Comparison of ENCODE assay signal across 28 cellular contexts in genomic region chr2:7632420-7632819, GRCh38.
A peak's percentile ranks its signal among the peaks of the same experiment; 100 is the strongest.
DNase-seq lines count a peak whose midpoint lies in the region; ATAC-seq, FAIRE-seq and TF ChIP-seq lines count a peak whose summit lies in the region.
"Had no signal": no experiment of that assay in that cellular context is flagged by ENCODE, and none has a peak within 500 bp of the region (broad histone marks: within the 10 kb centered on the region; RNA-seq: fewer than 3 reads in every experiment).

No MANE protein-coding gene starts in this region.

- H3K36me3 ChIP-seq in DOHH2 (ENCODE audit: control insufficient read depth, low read length) (peaks cover 42% of the 10 kb centered on the region), GM12878 (ENCODE audit: control insufficient read depth in 2 of 2, insufficient read depth in 2 of 2, low read length in 1 of 2) (no peaks in the 10 kb centered on the region)
- H3K36me3 ChIP-seq: BE2C, BLaER1 had no signal

- ATAC-seq in GM12878 = no peak
- ATAC-seq in left lobe of liver = no peak

- no TSS peak for BruUV-seq in GM12878 (replicated peaks; lab: Mats Ljungman, UMichigan)

- H3K36me3 Mint-ChIP-seq in type B pancreatic cell = no peaks in the 10 kb centered on the region
- H3K36me3 Mint-ChIP-seq: CD14-positive monocyte; CD4-positive, alpha-beta memory T cell; CD4-positive, CD25-positive, alpha-beta regulatory T cell had no signal

- DNase-seq in GM12878 (ENCODE audit: low read depth, low spot score) = no peak
- peak; percentile 0 for DNase-seq in brain pericyte (ENCODE audit: low read depth, low spot score)
- DNase-seq in type B pancreatic cell (ENCODE audit: extremely low spot score, unreplicated experiment) = no peak
- DNase-seq in T1000 (lab: John Stamatoyannopoulos, UW) = no peak
- no peak for DNase-seq in HTR-8/SVneo (ENCODE audit: insufficient read length, low spot score)
- no peak for DNase-seq in left lobe of liver (ENCODE audit: low spot score)
- DNase-seq: 8988T; ACHN; BE2C; C1 segment of cervical spinal cord; CD4-positive, alpha-beta memory T cell; CD4-positive, CD25-positive, alpha-beta regulatory T cell; CD8-positive, alpha-beta memory T cell; COR-L47; DMS 273 treated with DMSO at 0.1 percent for 48 hours; DMS153; DMS53; DMS79; DND-41; GF-D8 had no signal

- no peak for TF ChIP-seq RAD21 in GM12878 (IDR thresholded peaks at IDR 0.05; ENCODE audit: insufficient read depth, low read depth, low read length)

- H3K27me3 ChIP-seq in DOHH2 (ENCODE audit: control insufficient read depth, low read length) (no peaks in the 10 kb centered on the region), GM12878 (replicated peaks in 1 of 2; ENCODE audit: control insufficient read depth in 2 of 2, insufficient read depth in 2 of 2, low read length in 1 of 2) (peaks cover 0 to 2% of the 10 kb centered on the region in 2 experiments; a peak in 1 of 4 replicates)
- H3K27me3 ChIP-seq: BE2C, BLaER1 had no signal

- H3K4me1 ChIP-seq in DOHH2 (ENCODE audit: control insufficient read depth, low read length) (peaks cover 78% of the 10 kb centered on the region), GM12878 (ENCODE audit: control insufficient read depth, insufficient read depth, low read length) (no peaks in the 10 kb centered on the region)

- H3K9me3 Mint-ChIP-seq in type B pancreatic cell = peaks cover 11% of the 10 kb centered on the region
- H3K9me3 Mint-ChIP-seq: CD8-positive, alpha-beta memory T cell had no signal

- no peak overlapping the region for H3K9ac ChIP-seq in GM12878 (ENCODE audit: control insufficient read depth, insufficient read depth, low read length)
- H3K9ac ChIP-seq: BLaER1 had no signal

- H4K20me1 ChIP-seq in DOHH2 (ENCODE audit: control insufficient read depth, insufficient read depth, low read depth, low read length) = no peaks in the 10 kb centered on the region
- H4K20me1 ChIP-seq in GM12878 (ENCODE audit: control insufficient read depth, insufficient read depth) = no peaks in the 10 kb centered on the region
- H4K20me1 ChIP-seq: BLaER1 had no signal

- no peak for TF ChIP-seq POLR2A in GM12878 (IDR thresholded peaks at IDR 0.05; ENCODE audit: low read depth, low read length)

- TF ChIP-seq CTCF in DOHH2 (IDR thresholded peaks at IDR 0.05; ENCODE audit: low read depth, low read length, poor library complexity, severe bottlenecking) (no peak), GM12878 (IDR thresholded peaks at IDR 0.05 in 2 of 3, conservative IDR thresholded peaks at IDR 0.05 in 1 of 3; ENCODE audit: control insufficient read depth in 2 of 3, extremely low read depth in 1 of 3, insufficient read depth in 1 of 3, low read depth in 3 of 3, low read length in 3 of 3) (no peak), type B pancreatic cell (conservative IDR thresholded peaks at IDR 0.05) (no peak)

- in situ Hi-C loops in GM12878 (cut with MboI) = no loop called here

- no peak for TF ChIP-seq EP300 in GM12878 (IDR thresholded peaks at IDR 0.05; ENCODE audit: borderline replicate concordance in 1 of 2, control insufficient read depth in 1 of 2, low read depth in 2 of 2, low read length in 2 of 2)

- POLR2A ChIA-PET in GM12878 (lab: Charles Lee) = no interaction called here

- H3K4me3 Mint-ChIP-seq in type B pancreatic cell = no peak overlapping the region
- H3K4me3 Mint-ChIP-seq: CD14-positive monocyte; CD4-positive, alpha-beta memory T cell; CD4-positive, CD25-positive, alpha-beta regulatory T cell; CD8-positive, alpha-beta memory T cell had no signal

- WGBS in GM12878 (ENCODE audit: insufficient coverage, insufficient replicate concordance, low lambda C conversion rate, missing lambda C conversion rate) = 24% methylated on average over 4 of the region's 4 CpGs

- H3K4me3 ChIP-seq in DOHH2 (ENCODE audit: low read length) = peak overlapping the region; percentile 57
- H3K4me3 ChIP-seq in GM12878 = no peak overlapping the region
- H3K4me3 ChIP-seq: BLaER1 had no signal

- peaks cover 60% of the 10 kb centered on the region for H3K9me3 ChIP-seq in DOHH2 (ENCODE audit: control insufficient read depth, insufficient read depth, low read length)
- no peaks in the 10 kb centered on the region; the same call in 2 of the 3 replicates for H3K9me3 ChIP-seq in GM12878 (replicated peaks; ENCODE audit: control insufficient read depth, insufficient read depth, low read length)
- H3K9me3 ChIP-seq: BE2C, BLaER1 had no signal

- H3K4me2 ChIP-seq in DOHH2 (ENCODE audit: low read length) (peak overlapping the region; percentile 68), GM12878 (ENCODE audit: control insufficient read depth, insufficient read depth) (no peak overlapping the region)
- H3K4me2 ChIP-seq: BLaER1 had no signal

- RAD21 ChIA-PET in GM12878 (lab: Charles Lee; ENCODE audit: unreplicated experiment) = no interaction called here

- H3K27ac ChIP-seq in DOHH2 (ENCODE audit: low read depth, low read length) (peak overlapping the region; percentile 96), GM12878 (ENCODE audit: control insufficient read depth, insufficient read depth) (no peak overlapping the region)
- H3K27ac ChIP-seq: BLaER1 had no signal

- peaks cover 14% of the 10 kb centered on the region for H3K27me3 Mint-ChIP-seq in type B pancreatic cell
- H3K27me3 Mint-ChIP-seq: CD8-positive, alpha-beta memory T cell had no signal

- no peak for FAIRE-seq in GM12878 (lab: Jason Lieb, UNC)
- no peak for FAIRE-seq in HTR-8/SVneo (lab: Jason Lieb, UNC)
- FAIRE-seq: A204.1, G401.6, GM12892, GM18507, GM19239 had no signal

- intact Hi-C loops in GM12878 (cut with micrococcal nuclease; ENCODE audit: unreplicated experiment) = no loop called here

- SMC1A ChIA-PET in GM12878 (lab: Charles Lee; ENCODE audit: uncharacterized antibody, unreplicated experiment) = interaction anchor here (0.8 to 2.0 kb wide), 2 partner anchors 11 to 123 kb away, joined by 5 to 6 read pairs; no protein-coding TSS in a partner anchor

- peaks cover 12% of the 10 kb centered on the region for H3K4me1 Mint-ChIP-seq in type B pancreatic cell (ENCODE audit: unreplicated experiment)
- H3K4me1 Mint-ChIP-seq: CD14-positive monocyte; CD4-positive, alpha-beta memory T cell; CD4-positive, CD25-positive, alpha-beta regulatory T cell; CD8-positive, alpha-beta memory T cell had no signal

- peak overlapping the region; percentile 7 for H3K27ac Mint-ChIP-seq in type B pancreatic cell
- H3K27ac Mint-ChIP-seq: CD14-positive monocyte; CD4-positive, alpha-beta memory T cell; CD4-positive, CD25-positive, alpha-beta regulatory T cell; CD8-positive, alpha-beta memory T cell had no signal

- H2AFZ ChIP-seq in GM12878 (ENCODE audit: control insufficient read depth, low read depth, low read length) = no peak overlapping the region

- no peaks in the 10 kb centered on the region for H3K9me2 ChIP-seq in DOHH2 (replicated peaks; ENCODE audit: control insufficient read depth, low read length)

- CTCF ChIA-PET in GM12878 (lab: Yijun Ruan, JAX) = interaction anchor here (1.3 kb wide), 1 partner anchor 8 kb away, joined by 3 read pairs; no protein-coding TSS in a partner anchor

- H3F3A ChIP-seq in DOHH2 (ENCODE audit: control insufficient read depth, insufficient read depth) = peaks cover 23% of the 10 kb centered on the region

- H3K79me2 ChIP-seq in DOHH2 (ENCODE audit: control insufficient read depth, low read length) = no peaks in the 10 kb centered on the region
- no peaks in the 10 kb centered on the region for H3K79me2 ChIP-seq in GM12878 (ENCODE audit: control insufficient read depth, insufficient read depth, low read length)

TF ChIP-seq in GM12878, 131 proteins besides CTCF, POLR2A, EP300 and RAD21:
- TF ChIP-seq ATF7 (IDR thresholded peaks at IDR 0.05; ENCODE audit: low read depth) = 0 out of 2 replicates have a peak, but pooled peaks have one; percentile 13
- TF ChIP-seq BRCA1 (IDR thresholded peaks at IDR 0.05; ENCODE audit: low read depth, low read length) = no peak
